ENCODE assay signal across 2 cellular contexts in the genomic region with DNA sequence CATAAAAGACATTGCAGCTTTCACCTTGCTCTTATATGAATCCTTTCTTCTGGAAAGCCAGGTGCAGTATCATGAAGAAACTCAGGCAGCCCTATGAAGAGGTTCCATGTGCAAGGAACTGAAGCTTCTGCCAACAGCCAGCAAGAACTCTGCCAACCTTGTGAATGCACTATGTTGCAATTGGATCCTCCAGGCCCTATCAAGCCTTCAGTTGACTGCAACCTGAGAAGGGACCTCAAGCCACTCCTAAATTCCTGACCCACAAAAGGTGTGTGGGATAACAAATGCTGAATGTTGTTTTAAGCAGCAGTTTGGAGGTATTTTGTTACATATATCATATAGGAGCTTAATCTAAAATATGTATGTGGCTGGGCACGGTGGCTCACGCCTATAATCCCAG.
TF ChIP-seq lines count a peak whose summit lies in the region.

No MANE protein-coding gene starts in this region.

TF ChIP-seq in HCT116, 20 proteins besides CTCF, POLR2A, EP300 and RAD21:
- TF ChIP-seq EZH2phosphoT487 (IDR thresholded peaks at IDR 0.05; ENCODE audit: borderline replicate concordance) (no peak), ZNF274 (IDR thresholded peaks at IDR 0.05; ENCODE audit: low read depth, low read length) (no peak)

TF ChIP-seq in H1, 55 proteins besides CTCF, POLR2A, EP300 and RAD21:
- TF ChIP-seq ZNF274 (IDR thresholded peaks at IDR 0.05; ENCODE audit: borderline replicate concordance, extremely low read depth, low read length), result no peak
- TF ChIP-seq, protein P1, sequence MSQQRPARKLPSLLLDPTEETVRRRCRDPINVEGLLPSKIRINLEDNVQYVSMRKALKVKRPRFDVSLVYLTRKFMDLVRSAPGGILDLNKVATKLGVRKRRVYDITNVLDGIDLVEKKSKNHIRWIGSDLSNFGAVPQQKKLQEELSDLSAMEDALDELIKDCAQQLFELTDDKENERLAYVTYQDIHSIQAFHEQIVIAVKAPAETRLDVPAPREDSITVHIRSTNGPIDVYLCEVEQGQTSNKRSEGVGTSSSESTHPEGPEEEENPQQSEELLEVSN (IDR thresholded peaks at IDR 0.05), result no peak
- no peak for TF ChIP-seq GABPA (IDR thresholded peaks at IDR 0.05; ENCODE audit: borderline replicate concordance, insufficient read depth, low read length)
- no peak for TF ChIP-seq KDM5A (IDR thresholded peaks at IDR 0.05; ENCODE audit: low read length)
- TF ChIP-seq BRCA1 (IDR thresholded peaks at IDR 0.05; ENCODE audit: low read depth, low read length), result no peak
- TF ChIP-seq SP1 (IDR thresholded peaks at IDR 0.05; ENCODE audit: low read depth, low read length), result no peak
- peak; percentile 29; the same call in 1 of the 2 replicates for TF ChIP-seq CEBPB (IDR thresholded peaks at IDR 0.05; ENCODE audit: low read depth, low read length)
- TF ChIP-seq EZH2 (IDR thresholded peaks at IDR 0.05; ENCODE audit: low read depth, low read length, severe bottlenecking), result no peak
- 0 out of 2 replicates have a peak, but pooled peaks have one; percentile 22 for TF ChIP-seq YY1 (IDR thresholded peaks at IDR 0.05; ENCODE audit: low read depth, low read length)
TF ChIP-seq in H1: peak in this region for 2.
